ENCODE assay signal across 15 cellular contexts in the genomic region with DNA sequence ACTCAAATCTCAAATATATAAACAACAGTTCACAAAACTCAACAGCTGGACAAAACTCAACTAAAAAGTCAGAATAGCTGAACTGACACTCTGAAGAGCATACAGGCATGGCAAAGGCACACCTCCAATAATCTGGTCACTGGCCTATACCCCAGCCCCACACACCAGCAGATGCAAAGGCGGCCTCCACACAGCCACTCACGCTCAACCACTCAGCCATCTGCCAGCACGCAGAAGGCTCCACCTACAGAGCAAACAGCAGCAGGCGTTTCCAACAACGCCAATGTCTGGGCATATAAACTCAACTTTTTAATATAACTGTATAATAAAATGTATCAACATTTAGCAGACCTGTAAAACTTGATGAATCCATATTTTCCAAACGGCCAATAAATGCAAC. TPM values are rescaled to one million over a fixed set of nuclear protein-coding genes. Genes with fewer than 3 reads are reported as not detected.
DNase-seq lines count a peak whose midpoint lies in the region; ATAC-seq and TF ChIP-seq lines count a peak whose summit lies in the region.
"Had no signal": no experiment of that assay in that cellular context is flagged by ENCODE, and none has a peak within 500 bp of the region (broad histone marks: within the 10 kb centered on the region; RNA-seq: fewer than 3 reads in every experiment).

No MANE protein-coding gene starts in this region.

- peaks cover 95% of the 10 kb centered on the region for H3K4me1 Mint-ChIP-seq in activated naive CD8-positive, alpha-beta T cell (ENCODE audit: low read depth)
- H3K4me1 Mint-ChIP-seq in activated naive CD8-positive, alpha-beta T cell treated with anti-CD3 and anti-CD28 coated beads for 36 hours: peaks cover 84% of the 10 kb centered on the region
- H3K4me1 Mint-ChIP-seq in activated T-helper 17 cell treated with anti-CD3 and anti-CD28 coated beads, Interleukin-2, amount 50 U/mL, for 72 hours: peaks cover 76% of the 10 kb centered on the region

- intact Hi-C loops in transverse colon (cut with DNase I; ENCODE audit: low total_unique reads): no loop called here

- H3K9me3 Mint-ChIP-seq in activated naive CD8-positive, alpha-beta T cell (ENCODE audit: low read depth): no peaks in the 10 kb centered on the region
- no peaks in the 10 kb centered on the region for H3K9me3 Mint-ChIP-seq in activated naive CD8-positive, alpha-beta T cell treated with anti-CD3 and anti-CD28 coated beads for 36 hours
- no peaks in the 10 kb centered on the region for H3K9me3 Mint-ChIP-seq in activated T-helper 17 cell treated with anti-CD3 and anti-CD28 coated beads, Interleukin-2, amount 50 U/mL, for 72 hours
- H3K9me3 Mint-ChIP-seq: stimulated activated naive CD8-positive, alpha-beta T cell treated with anti-CD3 and anti-CD28 coated beads, Interleukin-15, Interleukin-2, amounts not matched to agents 100 ng/mL and 50 ng/mL, for 24 hours had no signal

- peak overlapping the region; percentile 34 to 65 (median 56) for H3K27ac ChIP-seq in transverse colon
- no peak overlapping the region for H3K27ac ChIP-seq in foreskin keratinocyte

- no peaks in the 10 kb centered on the region for H3K36me3 ChIP-seq in transverse colon

- no peaks in the 10 kb centered on the region for H3K36me3 Mint-ChIP-seq in activated naive CD8-positive, alpha-beta T cell
- peaks cover 8% of the 10 kb centered on the region for H3K36me3 Mint-ChIP-seq in activated naive CD8-positive, alpha-beta T cell treated with anti-CD3 and anti-CD28 coated beads for 36 hours
- H3K36me3 Mint-ChIP-seq in activated T-helper 17 cell treated with anti-CD3 and anti-CD28 coated beads, Interleukin-2, amount 50 U/mL, for 72 hours (ENCODE audit: low read depth): no peaks in the 10 kb centered on the region

- WGBS in transverse colon (ENCODE audit: low coverage in 1 of 2), 2 donors: 13 to 39% methylated on average over 5 to 6 of the region's 6 CpGs

- no peaks in the 10 kb centered on the region for H3K27me3 Mint-ChIP-seq in activated naive CD8-positive, alpha-beta T cell
- no peaks in the 10 kb centered on the region for H3K27me3 Mint-ChIP-seq in activated naive CD8-positive, alpha-beta T cell treated with anti-CD3 and anti-CD28 coated beads for 36 hours
- H3K27me3 Mint-ChIP-seq in activated T-helper 17 cell treated with anti-CD3 and anti-CD28 coated beads, Interleukin-2, amount 50 U/mL, for 72 hours: no peaks in the 10 kb centered on the region
- H3K27me3 Mint-ChIP-seq: stimulated activated naive CD8-positive, alpha-beta T cell treated with anti-CD3 and anti-CD28 coated beads, Interleukin-15, Interleukin-2, amounts not matched to agents 100 ng/mL and 50 ng/mL, for 24 hours had no signal

- no peak for TF ChIP-seq EP300 in transverse colon (IDR thresholded peaks at IDR 0.05; ENCODE audit: low read depth)

- no peak for TF ChIP-seq POLR2A in transverse colon (IDR thresholded peaks at IDR 0.05)

- DNase-seq in activated naive CD8-positive, alpha-beta T cell treated with anti-CD3 and anti-CD28 coated beads for 36 hours: no peak
- DNase-seq in transverse colon (peak; percentile 63), foreskin keratinocyte (no peak), dedifferentiated amniotic fluid mesenchymal stem cell (ENCODE audit: extremely low spot score) (no peak)
- DNase-seq: activated CD4-positive, alpha-beta T cell treated with anti-CD3 and anti-CD28 coated beads for 48 hours; effector CD4-positive, alpha-beta T cell; foreskin melanocyte; NCI-H1092 treated with DMSO at 0.1 percent for 48 hours; stimulated activated CD4-positive, alpha-beta T cell treated with anti-CD3 and anti-CD28 coated beads, Interleukin-4, amount 100 ng/mL, for 4 hours had no signal

- H3K9me3 ChIP-seq in transverse colon: no peaks in the 10 kb centered on the region

- in situ Hi-C loops in transverse colon (cut with MboI; ENCODE audit: low pct_ligation_motif_present in 1 of 4, low pct_unique_long_range_greater_than_20kb in 1 of 4, low sequenced_read_pairs in 3 of 4): no loop called here

- TF ChIP-seq CTCF in transverse colon (IDR thresholded peaks at IDR 0.05) (no peak), foreskin keratinocyte (conservative IDR thresholded peaks at IDR 0.05) (no peak)

- ATAC-seq in HG03354 (IDR thresholded peaks at IDR 0.05; ENCODE audit: poor library complexity, severe bottlenecking, unreplicated experiment) (peak; percentile 40), foreskin keratinocyte (no peak), GM21723 (IDR thresholded peaks at IDR 0.05; ENCODE audit: unreplicated experiment) (no peak)
- no peak for ATAC-seq in activated T-helper 17 cell treated with anti-CD3 and anti-CD28 coated beads, Interleukin-2, amount 50 U/mL, for 72 hours (replicated peaks)
- ATAC-seq: right cardiac atrium had no signal

- H3K27me3 ChIP-seq in transverse colon (no peaks in the 10 kb centered on the region), foreskin keratinocyte (no peaks in the 10 kb centered on the region)

- no peak overlapping the region for H3K4me3 ChIP-seq in transverse colon

- peak overlapping the region; percentile 40 for H3K4me3 Mint-ChIP-seq in activated naive CD8-positive, alpha-beta T cell
- H3K4me3 Mint-ChIP-seq in activated naive CD8-positive, alpha-beta T cell treated with anti-CD3 and anti-CD28 coated beads for 36 hours: no peak overlapping the region
- peak overlapping the region; percentile 45 for H3K4me3 Mint-ChIP-seq in activated T-helper 17 cell treated with anti-CD3 and anti-CD28 coated beads, Interleukin-2, amount 50 U/mL, for 72 hours
- H3K4me3 Mint-ChIP-seq: stimulated activated naive CD8-positive, alpha-beta T cell treated with anti-CD3 and anti-CD28 coated beads, Interleukin-15, Interleukin-2, amounts not matched to agents 100 ng/mL and 50 ng/mL, for 24 hours had no signal

- no peak overlapping the region for H3K27ac Mint-ChIP-seq in activated naive CD8-positive, alpha-beta T cell
- no peak overlapping the region for H3K27ac Mint-ChIP-seq in activated naive CD8-positive, alpha-beta T cell treated with anti-CD3 and anti-CD28 coated beads for 36 hours
- no peak overlapping the region for H3K27ac Mint-ChIP-seq in activated T-helper 17 cell treated with anti-CD3 and anti-CD28 coated beads, Interleukin-2, amount 50 U/mL, for 72 hours
- H3K27ac Mint-ChIP-seq: stimulated activated naive CD8-positive, alpha-beta T cell treated with anti-CD3 and anti-CD28 coated beads, Interleukin-15, Interleukin-2, amounts not matched to agents 100 ng/mL and 50 ng/mL, for 24 hours had no signal

- H3K4me1 ChIP-seq in transverse colon: peaks cover 74 to 98% (median 85%) of the 10 kb centered on the region in 4 donors
- peaks cover 9% of the 10 kb centered on the region for H3K4me1 ChIP-seq in foreskin keratinocyte

RNA-seq across cellular contexts. Expression of gene USP7, which starts 17.2 kb away (rescaled TPM):
- 100 to 1,000 TPM; 167 to 175 TPM for total RNA-seq in activated naive CD8-positive, alpha-beta T cell treated with anti-CD3 and anti-CD28 coated beads for 36 hours
- 100 to 1,000 TPM; 157 to 181 TPM for total RNA-seq in activated T-helper 17 cell treated with anti-CD3 and anti-CD28 coated beads, Interleukin-2, amount 50 U/mL, for 72 hours
- total RNA-seq in transverse colon: 100 to 1,000 TPM in 3 of 4 donors, 10 to 100 TPM in 1; 72.9 to 419 (median 158) TPM
- 72.6 and 75.9 TPM in 2 replicates for total RNA-seq in foreskin keratinocyte
- 28.8 and 35.5 TPM in 2 replicates for polyA plus RNA-seq in foreskin keratinocyte
